In the genomic region with DNA sequence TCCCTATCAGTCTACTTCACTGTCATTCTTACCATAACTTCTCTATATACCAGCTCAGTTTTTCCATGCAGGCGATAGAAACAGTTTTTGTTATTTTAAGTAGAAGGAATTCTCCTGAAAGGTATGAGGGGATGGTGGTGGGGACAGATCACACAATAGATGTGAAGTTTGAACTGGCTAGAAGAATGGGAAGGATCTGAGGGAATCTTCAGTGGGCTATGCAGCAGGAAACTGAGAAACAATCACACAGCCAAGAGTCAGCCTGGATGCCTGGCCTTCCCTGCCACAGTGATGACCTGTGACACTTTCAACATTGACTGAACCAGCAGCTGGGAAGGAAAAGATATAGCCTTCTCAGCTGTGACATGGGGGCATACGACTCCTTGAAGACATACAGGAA, we compare ENCODE assay signal across 21 cellular contexts.
"Had no signal": no experiment of that assay in that cellular context is flagged by ENCODE, and none has a peak within 500 bp of the region (broad histone marks: within the 10 kb centered on the region; RNA-seq: fewer than 3 reads in every experiment).

No MANE protein-coding gene starts in this region.

- H3K36me3 ChIP-seq: MG63 had no signal

- H3K4me2 ChIP-seq: SK-N-SH had no signal

- H3K9ac ChIP-seq: SK-N-SH had no signal

- H3K27ac ChIP-seq: RWPE1 had no signal

- DNase-seq: Karpas-422, KG1, MG63, NCI-H1092, NCI-H1105 treated with DMSO at 0.1 percent for 48 hours, NCI-H1417 treated with DMSO at 0.1 percent for 48 hours, NCI-H187 treated with DMSO at 0.1 percent for 48 hours, NCI-H2029 treated with DMSO at 0.1 percent for 48 hours, NCI-H2107, NCI-H2227 treated with DMSO at 0.1 percent for 48 hours, NCI-H446, NCI-H510A, NCI-H524 treated with DMSO at 0.1 percent for 48 hours, NCI-H69, NCI-H774, PC-3, SHP77, SK-N-SH, SW 1271 had no signal

- ATAC-seq: Panc1, PC-3 had no signal

- H3K27me3 ChIP-seq: MG63 had no signal

- H3K4me3 ChIP-seq: MG63 had no signal

- H3K9me3 ChIP-seq: SK-N-SH had no signal
